In the genomic region with DNA sequence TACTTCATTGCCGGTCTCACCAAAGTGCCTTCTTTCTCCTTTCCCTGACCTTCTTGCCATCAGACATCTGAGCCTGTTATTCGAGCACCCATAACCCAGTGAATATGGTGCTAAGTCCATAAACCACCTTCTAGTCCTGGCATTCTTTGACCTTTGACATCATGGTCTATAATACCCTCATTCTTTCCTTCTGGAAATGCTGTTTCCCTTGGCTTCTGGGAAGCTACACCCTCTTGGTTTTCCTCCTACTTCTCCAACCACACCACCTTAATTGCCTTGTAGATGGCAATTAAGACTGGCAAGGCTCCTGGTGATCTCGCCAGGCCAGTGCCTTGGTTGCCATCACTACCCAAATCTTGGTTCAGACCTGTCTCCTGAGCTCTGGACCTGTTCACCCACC, we compare ENCODE assay signal across 13 cellular contexts. TPM values are rescaled to one million over a fixed set of nuclear protein-coding genes. Genes with fewer than 3 reads are reported as not detected.
A peak's percentile ranks its signal among the peaks of the same experiment; 100 is the strongest.
DNase-seq lines count a peak whose midpoint lies in the region; ATAC-seq and TF ChIP-seq lines count a peak whose summit lies in the region.
"Had no signal": no experiment of that assay in that cellular context is flagged by ENCODE, and none has a peak within 500 bp of the region (broad histone marks: within the 10 kb centered on the region; RNA-seq: fewer than 3 reads in every experiment).

No MANE protein-coding gene starts in this region.

- H3K27me3 ChIP-seq in stomach (no peaks in the 10 kb centered on the region), MM.1S (replicated peaks; ENCODE audit: insufficient read depth, low read length) (no peaks in the 10 kb centered on the region)

- H3K9me2 ChIP-seq in MM.1S (replicated peaks; ENCODE audit: insufficient read depth, low read length): no peaks in the 10 kb centered on the region

- H3K27me3 Mint-ChIP-seq in HFFc6 (ENCODE audit: insufficient read depth): no peaks in the 10 kb centered on the region; the same call in 1 of the 2 replicates
- H3K27me3 Mint-ChIP-seq in brain: peaks cover 7% of the 10 kb centered on the region
- H3K27me3 Mint-ChIP-seq in memory B cell: no peaks in the 10 kb centered on the region
- no peaks in the 10 kb centered on the region for H3K27me3 Mint-ChIP-seq in WTC11 (ENCODE audit: low read depth)
- H3K27me3 Mint-ChIP-seq in progenitor cell of endocrine pancreas: no peaks in the 10 kb centered on the region

- TF ChIP-seq POLR2A in stomach (IDR thresholded peaks at IDR 0.05): no peak

- H3K4me1 ChIP-seq in stomach: peaks cover 37 to 77% (median 55%) of the 10 kb centered on the region in 4 donors
- 0 out of 2 replicates have a peak, but pooled peaks cover 9% of the 10 kb centered on the region for H3K4me1 ChIP-seq in MM.1S (ENCODE audit: low read length)

- H3K4me1 Mint-ChIP-seq in HFFc6 (ENCODE audit: low read depth) (peaks cover 71% of the 10 kb centered on the region), brain (peaks cover 78% of the 10 kb centered on the region), memory B cell (peaks cover 60% of the 10 kb centered on the region), WTC11 (peaks cover 30% of the 10 kb centered on the region), progenitor cell of endocrine pancreas (ENCODE audit: low read depth) (peaks cover 19% of the 10 kb centered on the region)

- CTCF ChIA-PET in WTC11 (lab: Charles Lee): no interaction called here

- H3K36me3 ChIP-seq in stomach (peaks cover 0 to 18% (median 11%) of the 10 kb centered on the region in 4 donors), MM.1S (replicated peaks; ENCODE audit: insufficient read depth, low read length) (no peaks in the 10 kb centered on the region)

- no peak overlapping the region for H2AFZ ChIP-seq in MM.1S (ENCODE audit: low read length)

- H3K4me3 ChIP-seq in stomach (no peak overlapping the region), MM.1S (ENCODE audit: low read length) (no peak overlapping the region)

- no peaks in the 10 kb centered on the region for H3F3A ChIP-seq in MM.1S (ENCODE audit: insufficient read depth, low read length)

- H3K4me3 Mint-ChIP-seq in HFFc6 (peak overlapping the region; percentile 30), brain (no peak overlapping the region), memory B cell (no peak overlapping the region), WTC11 (no peak overlapping the region), progenitor cell of endocrine pancreas (ENCODE audit: low read depth) (no peak overlapping the region)

- H3K27ac Mint-ChIP-seq in HFFc6: peak overlapping the region; percentile 93
- peak overlapping the region in 4 of 5 experiments; percentile 19 to 96 (median 86) for H3K27ac Mint-ChIP-seq in brain
- H3K27ac Mint-ChIP-seq in memory B cell: peak overlapping the region; percentile 42
- no peak overlapping the region for H3K27ac Mint-ChIP-seq in WTC11
- no peak overlapping the region for H3K27ac Mint-ChIP-seq in progenitor cell of endocrine pancreas

- TF ChIP-seq EP300 in stomach (IDR thresholded peaks at IDR 0.05): no peak

- no peaks in the 10 kb centered on the region for H3K9me3 Mint-ChIP-seq in HFFc6
- H3K9me3 Mint-ChIP-seq in brain: peaks cover 0 to 3% (median 0%) of the 10 kb centered on the region in 5 experiments
- no peaks in the 10 kb centered on the region for H3K9me3 Mint-ChIP-seq in memory B cell
- H3K9me3 Mint-ChIP-seq in WTC11: no peaks in the 10 kb centered on the region
- H3K9me3 Mint-ChIP-seq in progenitor cell of endocrine pancreas (ENCODE audit: low read depth): no peaks in the 10 kb centered on the region

- peaks cover 5% of the 10 kb centered on the region; the same call in 1 of the 2 replicates for H4K20me1 ChIP-seq in MM.1S (ENCODE audit: insufficient read depth, low read length)

- H3K27ac ChIP-seq in stomach: peak overlapping the region in 4 of 5 donors; percentile 48 to 80 (median 78)
- no peak overlapping the region for H3K27ac ChIP-seq in MM.1S (ENCODE audit: low read length)

- intact Hi-C loops in stomach (cut with DNase I; ENCODE audit: low total_unique reads): no loop called here

- H3K9ac ChIP-seq in MM.1S (ENCODE audit: low read length): no peak overlapping the region

- H3K36me3 Mint-ChIP-seq in HFFc6 (ENCODE audit: low read depth): peaks cover 32% of the 10 kb centered on the region
- peaks cover 26% of the 10 kb centered on the region for H3K36me3 Mint-ChIP-seq in brain
- peaks cover 23% of the 10 kb centered on the region for H3K36me3 Mint-ChIP-seq in memory B cell
- H3K36me3 Mint-ChIP-seq in WTC11: 0 out of 2 replicates have a peak, but pooled peaks cover 12% of the 10 kb centered on the region
- peaks cover 3% of the 10 kb centered on the region for H3K36me3 Mint-ChIP-seq in progenitor cell of endocrine pancreas (ENCODE audit: insufficient read depth)

- WGBS in stomach, 5 donors: 88 to 97% (median 92%) methylated on average over 3 of the region's 3 CpGs

- ATAC-seq in memory B cell (ENCODE audit: low read depth) (no peak), WTC11 (no peak), HG02588 (IDR thresholded peaks at IDR 0.05; ENCODE audit: unreplicated experiment) (no peak)

- POLR2A ChIA-PET in WTC11 (lab: Charles Lee): no interaction called here

- peaks cover 91% of the 10 kb centered on the region for H3K79me2 ChIP-seq in MM.1S (ENCODE audit: low read length)

- TF ChIP-seq CTCF in HFFc6 (IDR thresholded peaks at IDR 0.05) (no peak), brain (conservative IDR thresholded peaks at IDR 0.05) (no peak), stomach (IDR thresholded peaks at IDR 0.05) (no peak), WTC11 (IDR thresholded peaks at IDR 0.05) (no peak), progenitor cell of endocrine pancreas (IDR thresholded peaks at IDR 0.05; ENCODE audit: unreplicated experiment) (no peak), MM.1S (IDR thresholded peaks at IDR 0.05; ENCODE audit: low read length) (no peak)

- H3K4me2 ChIP-seq in MM.1S (ENCODE audit: low read depth, low read length): no peak overlapping the region

- H3K9me3 ChIP-seq in stomach (no peaks in the 10 kb centered on the region), MM.1S (replicated peaks; ENCODE audit: insufficient read depth, low read length) (no peaks in the 10 kb centered on the region)

- DNase-seq in HFFc6: no peak
- DNase-seq in memory B cell (ENCODE audit: low spot score in 2 of 2): no peak
- DNase-seq in stomach: no peak
- DNase-seq in WTC11 (ENCODE audit: low spot score): no peak
- DNase-seq in progenitor cell of endocrine pancreas (ENCODE audit: low spot score, unreplicated experiment): no peak
- DNase-seq in MM.1S: no peak
- DNase-seq: activated CD4-positive, CD25-positive, alpha-beta regulatory T cell treated with anti-CD3 and anti-CD28 coated beads, Interleukin-2, amount 50 U/mL, for 72 hours; activated T-cell treated with anti-CD3 and anti-CD28 coated beads for 4 hours; NCI-H2029; small intestine; substantia nigra had no signal

TF ChIP-seq in WTC11, 78 proteins besides CTCF, POLR2A, EP300 and RAD21 (continues in another document):
- TF ChIP-seq, protein P1, sequence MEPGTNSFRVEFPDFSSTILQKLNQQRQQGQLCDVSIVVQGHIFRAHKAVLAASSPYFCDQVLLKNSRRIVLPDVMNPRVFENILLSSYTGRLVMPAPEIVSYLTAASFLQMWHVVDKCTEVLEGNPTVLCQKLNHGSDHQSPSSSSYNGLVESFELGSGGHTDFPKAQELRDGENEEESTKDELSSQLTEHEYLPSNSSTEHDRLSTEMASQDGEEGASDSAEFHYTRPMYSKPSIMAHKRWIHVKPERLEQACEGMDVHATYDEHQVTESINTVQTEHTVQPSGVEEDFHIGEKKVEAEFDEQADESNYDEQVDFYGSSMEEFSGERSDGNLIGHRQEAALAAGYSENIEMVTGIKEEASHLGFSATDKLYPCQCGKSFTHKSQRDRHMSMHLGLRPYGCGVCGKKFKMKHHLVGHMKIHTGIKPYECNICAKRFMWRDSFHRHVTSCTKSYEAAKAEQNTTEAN (CRISPR knock-in tag; IDR thresholded peaks at IDR 0.05): no peak
- TF ChIP-seq, protein P2, sequence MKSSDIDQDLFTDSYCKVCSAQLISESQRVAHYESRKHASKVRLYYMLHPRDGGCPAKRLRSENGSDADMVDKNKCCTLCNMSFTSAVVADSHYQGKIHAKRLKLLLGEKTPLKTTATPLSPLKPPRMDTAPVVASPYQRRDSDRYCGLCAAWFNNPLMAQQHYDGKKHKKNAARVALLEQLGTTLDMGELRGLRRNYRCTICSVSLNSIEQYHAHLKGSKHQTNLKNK (CRISPR knock-in tag; IDR thresholded peaks at IDR 0.05): no peak
- TF ChIP-seq, protein P3, sequence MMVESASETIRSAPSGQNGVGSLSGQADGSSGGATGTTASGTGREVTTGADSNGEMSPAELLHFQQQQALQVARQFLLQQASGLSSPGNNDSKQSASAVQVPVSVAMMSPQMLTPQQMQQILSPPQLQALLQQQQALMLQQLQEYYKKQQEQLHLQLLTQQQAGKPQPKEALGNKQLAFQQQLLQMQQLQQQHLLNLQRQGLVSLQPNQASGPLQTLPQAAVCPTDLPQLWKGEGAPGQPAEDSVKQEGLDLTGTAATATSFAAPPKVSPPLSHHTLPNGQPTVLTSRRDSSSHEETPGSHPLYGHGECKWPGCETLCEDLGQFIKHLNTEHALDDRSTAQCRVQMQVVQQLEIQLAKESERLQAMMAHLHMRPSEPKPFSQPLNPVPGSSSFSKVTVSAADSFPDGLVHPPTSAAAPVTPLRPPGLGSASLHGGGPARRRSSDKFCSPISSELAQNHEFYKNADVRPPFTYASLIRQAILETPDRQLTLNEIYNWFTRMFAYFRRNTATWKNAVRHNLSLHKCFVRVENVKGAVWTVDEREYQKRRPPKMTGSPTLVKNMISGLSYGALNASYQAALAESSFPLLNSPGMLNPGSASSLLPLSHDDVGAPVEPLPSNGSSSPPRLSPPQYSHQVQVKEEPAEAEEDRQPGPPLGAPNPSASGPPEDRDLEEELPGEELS (CRISPR knock-in tag; IDR thresholded peaks at IDR 0.05): no peak
- TF ChIP-seq, protein P4, sequence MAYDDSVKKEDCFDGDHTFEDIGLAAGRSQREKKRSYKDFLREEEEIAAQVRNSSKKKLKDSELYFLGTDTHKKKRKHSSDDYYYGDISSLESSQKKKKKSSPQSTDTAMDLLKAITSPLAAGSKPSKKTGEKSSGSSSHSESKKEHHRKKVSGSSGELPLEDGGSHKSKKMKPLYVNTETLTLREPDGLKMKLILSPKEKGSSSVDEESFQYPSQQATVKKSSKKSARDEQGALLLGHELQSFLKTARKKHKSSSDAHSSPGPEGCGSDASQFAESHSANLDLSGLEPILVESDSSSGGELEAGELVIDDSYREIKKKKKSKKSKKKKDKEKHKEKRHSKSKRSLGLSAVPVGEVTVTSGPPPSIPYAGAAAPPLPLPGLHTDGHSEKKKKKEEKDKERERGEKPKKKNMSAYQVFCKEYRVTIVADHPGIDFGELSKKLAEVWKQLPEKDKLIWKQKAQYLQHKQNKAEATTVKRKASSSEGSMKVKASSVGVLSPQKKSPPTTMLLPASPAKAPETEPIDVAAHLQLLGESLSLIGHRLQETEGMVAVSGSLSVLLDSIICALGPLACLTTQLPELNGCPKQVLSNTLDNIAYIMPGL (CRISPR knock-in tag; IDR thresholded peaks at IDR 0.05): no peak

RNA-seq across cellular contexts. Expression of a gene that starts 56.1 kb away (rescaled TPM):
- 10 to 100 TPM; 50.6 to 54.3 (median 52.3) TPM for total RNA-seq in HFFc6 (2021; fragmentation: NEBNext Ultra II Directional; extraction: Animal tissue kit (Norgen Biotek cat#: 25700))
- polyA plus RNA-seq in brain (ENCODE audit: insufficient read depth, low read depth, low replicate concordance) (28.8 TPM), stomach (10 to 100 TPM; 17.2 to 33.5 (median 20.1) TPM)
- total RNA-seq in stomach (100 to 1,000 TPM in 4 of 5 donors, 10 to 100 TPM in 1; 67.1 to 328 (median 107) TPM), WTC11 (2021) (34.6 to 41.0 TPM (median 34.8 TPM) in 3 replicates), progenitor cell of endocrine pancreas (53.8 and 55.5 TPM in 2 replicates)

Comparison
In these comparisons a context has a peak if more than half of its experiments do, and no peak if none do; other contexts are left out.
1. H3K27ac Mint-ChIP-seq: peak in HFFc6 (single experiment), brain (4 of 5) and memory B cell (single experiment); none in WTC11 (single experiment) and progenitor cell of endocrine pancreas (single experiment).